8 cellular contexts compared by ENCODE assay signal in the genomic region with DNA sequence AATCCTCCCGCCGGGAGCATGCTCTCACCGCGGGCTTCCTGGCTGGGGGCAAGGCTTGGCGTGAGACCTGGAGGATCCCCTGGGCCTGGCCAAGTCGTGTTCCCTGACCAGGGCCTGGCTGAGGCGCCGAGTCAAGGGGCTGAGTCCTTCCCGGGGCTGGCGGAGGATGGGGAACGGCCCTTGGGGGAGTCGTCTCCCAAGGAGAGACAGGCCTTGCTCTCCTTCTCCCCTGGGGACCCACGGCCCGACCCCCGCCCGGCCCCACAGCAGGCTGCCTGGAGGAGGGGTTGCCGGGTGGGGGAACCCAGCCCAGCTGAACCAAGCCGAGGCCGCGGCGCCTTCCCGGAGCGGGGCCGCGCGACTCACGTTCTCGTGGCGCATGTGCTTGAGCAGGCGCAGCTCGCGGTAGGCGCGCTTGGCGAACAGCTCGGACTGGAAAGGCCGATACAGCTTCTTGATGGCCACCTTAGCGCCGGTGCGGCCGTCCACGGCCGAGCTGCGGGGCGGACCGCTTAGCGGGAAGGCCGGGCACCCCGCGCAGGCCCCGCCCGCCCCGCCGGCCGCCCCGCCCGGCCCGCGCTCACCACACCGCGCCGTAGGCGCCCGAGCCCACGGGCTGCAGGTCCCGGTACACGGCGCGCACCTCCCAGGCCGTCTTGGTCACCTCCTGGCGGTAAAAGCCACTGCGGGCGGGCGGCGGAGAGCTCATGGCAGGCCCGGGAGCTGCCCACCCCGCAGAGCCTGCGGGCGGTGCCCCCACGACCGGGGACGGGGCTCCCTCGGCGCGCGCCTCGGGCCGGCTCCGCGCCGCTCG. TPM values are rescaled to one million over a fixed set of nuclear protein-coding genes. Genes with fewer than 3 reads are reported as not detected.
A peak's percentile ranks its signal among the peaks of the same experiment; 100 is the strongest.
DNase-seq lines count a peak whose midpoint lies in the region; TF ChIP-seq lines count a peak whose summit lies in the region.

No MANE protein-coding gene starts in this region.

- H3K27ac ChIP-seq in SJCRH30 (peak overlapping the region; percentile 53), coronary artery (peak overlapping the region in 1 of 2 donors; percentile 46), testis (peak overlapping the region; percentile 50)

- H3K4me1 ChIP-seq in SJCRH30 (peaks cover 17% of the 10 kb centered on the region), testis (peaks cover 11% of the 10 kb centered on the region)

- no peak for TF ChIP-seq POLR2A in testis (IDR thresholded peaks at IDR 0.05)

- intact Hi-C loops in testis (cut with DNase I; ENCODE audit: low total_unique reads) = no loop called here

- WGBS in testis, 2 donors = 0 to 1% methylated on average over 1 to 49 of the region's 92 CpGs

- H3K27me3 ChIP-seq in SJCRH30 = no peaks in the 10 kb centered on the region
- H3K27me3 ChIP-seq in testis = no peaks in the 10 kb centered on the region

- H3K36me3 ChIP-seq in SJCRH30 (no peaks in the 10 kb centered on the region), testis (ENCODE audit: low read depth, missing control alignments) (no peaks in the 10 kb centered on the region)

- peak; percentile 90 for DNase-seq in D341Med (ENCODE audit: low spot score)
- peak; percentile 61 for DNase-seq in HCEC 1CT
- DNase-seq in SJCRH30 = peak; percentile 73 to 74
- no peak for DNase-seq in coronary artery (ENCODE audit: low spot score)
- DNase-seq in lung microvascular endothelial cell (ENCODE audit: low read depth in 2 of 2) = peak; percentile 57 to 75
- DNase-seq in testis = peak; percentile 73
- no peak for DNase-seq in T1000 (lab: John Stamatoyannopoulos, UW)
- DNase-seq in ureter (ENCODE audit: low spot score) = no peak

- H3K4me3 ChIP-seq in SJCRH30 (peak overlapping the region; percentile 87), coronary artery (peak overlapping the region; percentile 70), testis (peak overlapping the region; percentile 51 to 52)

- TF ChIP-seq CTCF in coronary artery (IDR thresholded peaks at IDR 0.05) (no peak), testis (IDR thresholded peaks at IDR 0.05) (no peak)

- H3K9me3 ChIP-seq in SJCRH30 (replicated peaks) = no peaks in the 10 kb centered on the region
- no peaks in the 10 kb centered on the region for H3K9me3 ChIP-seq in testis

RNA-seq across cellular contexts. Expression of a gene that starts 0.5 kb away (rescaled TPM):
- total RNA-seq in SJCRH30 (2014; rRNA removed; shearing (Covaris generic)) = 52.0 and 54.0 TPM in 2 replicates
- total RNA-seq in lung microvascular endothelial cell (37.0 and 53.6 TPM in 2 replicates), testis (10 to 100 TPM; 22.3 to 25.1 TPM), ureter (14.1 TPM)
- polyA plus RNA-seq in testis (ENCODE audit: insufficient read depth, low read depth, low replicate concordance) = 9.1 TPM

RNA-seq across cellular contexts. Expression of a gene that starts 9.2 kb away (rescaled TPM):
- 3.2 and 4.2 TPM in 2 replicates for total RNA-seq in SJCRH30 (2014; rRNA removed; shearing (Covaris generic))
- total RNA-seq in lung microvascular endothelial cell = 16.3 and 21.8 TPM in 2 replicates
- total RNA-seq in testis = 10 to 100 TPM in 1 of 2 donors, 1 to 10 TPM in 1; 8.3 to 10.7 TPM
- 6.4 TPM for polyA plus RNA-seq in testis (ENCODE audit: insufficient read depth, low read depth, low replicate concordance)
- 15.4 TPM for total RNA-seq in ureter

RNA-seq across cellular contexts. Expression of a gene that starts 9.9 kb away (rescaled TPM):
- total RNA-seq in SJCRH30 (2014; rRNA removed; shearing (Covaris generic)) = 11.2 and 21.4 TPM in 2 replicates
- total RNA-seq in lung microvascular endothelial cell = 9.4 and 11.3 TPM in 2 replicates
- 10 to 100 TPM; 32.1 to 33.1 TPM for total RNA-seq in testis
- 13.5 TPM for polyA plus RNA-seq in testis (ENCODE audit: insufficient read depth, low read depth, low replicate concordance)
- 52.4 TPM for total RNA-seq in ureter

RNA-seq across cellular contexts. Expression of a gene that starts 16.2 kb away (rescaled TPM):
- total RNA-seq in SJCRH30 (2014; rRNA removed; shearing (Covaris generic)) = 27.8 and 40.2 TPM in 2 replicates
- total RNA-seq in lung microvascular endothelial cell = 11.8 and 21.2 TPM in 2 replicates
- 100 to 1,000 TPM; 136 to 143 TPM for total RNA-seq in testis
- polyA plus RNA-seq in testis (ENCODE audit: insufficient read depth, low read depth, low replicate concordance) = 40.2 TPM
- total RNA-seq in ureter = 57.2 TPM

RNA-seq across cellular contexts. Expression of a gene that starts 46.4 kb away (rescaled TPM):
- 104 and 109 TPM in 2 replicates for total RNA-seq in SJCRH30 (2014; rRNA removed; shearing (Covaris generic))
- total RNA-seq in lung microvascular endothelial cell = 47.3 and 55.2 TPM in 2 replicates
- total RNA-seq in testis = 100 to 1,000 TPM; 219 to 243 TPM
- 98.0 TPM for polyA plus RNA-seq in testis (ENCODE audit: insufficient read depth, low read depth, low replicate concordance)
- 443 TPM for total RNA-seq in ureter

Comparison
In these comparisons a context has a peak if more than half of its experiments do, and no peak if none do; other contexts are left out.
1. DNase-seq: peak in D341Med (single experiment), HCEC 1CT (single experiment), SJCRH30 (2 of 2), lung microvascular endothelial cell (2 of 2) and testis (single experiment); none in coronary artery (single experiment), T1000 (single experiment) and ureter (single experiment).
2. Peak in every context shown above with its lines, with median percentiles within 50 percentile points of each other: H3K4me3 ChIP-seq.